17 cellular contexts compared by ENCODE assay signal in the genomic region with DNA sequence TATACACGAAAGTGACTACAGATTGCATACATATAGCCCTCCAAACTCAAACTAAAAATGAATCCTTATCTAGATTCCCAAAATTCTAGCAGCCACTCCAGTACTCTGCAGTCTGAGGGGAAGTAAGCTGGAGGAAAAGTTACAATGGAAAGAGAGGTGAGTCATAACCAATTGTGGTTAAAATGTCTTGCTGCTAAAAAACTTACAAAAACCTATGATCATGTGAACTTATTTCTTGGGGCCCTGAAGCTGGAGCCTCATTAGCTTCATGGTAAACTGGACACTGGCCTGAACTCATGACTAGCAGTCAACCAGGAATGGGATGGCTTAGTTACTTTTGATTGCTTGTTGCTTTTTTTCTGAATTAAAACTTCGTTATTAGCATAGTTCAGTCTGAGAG.
DNase-seq lines count a peak whose midpoint lies in the region; ATAC-seq and TF ChIP-seq lines count a peak whose summit lies in the region.
"Had no signal": no experiment of that assay in that cellular context is flagged by ENCODE, and none has a peak within 500 bp of the region (broad histone marks: within the 10 kb centered on the region; RNA-seq: fewer than 3 reads in every experiment).

No MANE protein-coding gene starts in this region.

- no peaks in the 10 kb centered on the region for H3K27me3 ChIP-seq in foreskin keratinocyte

- peaks cover 5% of the 10 kb centered on the region for H3K4me1 ChIP-seq in foreskin keratinocyte

- no peak overlapping the region for H3K4me3 ChIP-seq in AG10803 (ENCODE audit: low read length)
- H3K4me3 ChIP-seq: SK-N-MC had no signal

- H3K27ac ChIP-seq in foreskin keratinocyte = no peak overlapping the region
- H3K27ac ChIP-seq: SK-N-MC had no signal

- peak; percentile 67 for ATAC-seq in foreskin keratinocyte
- no peak for ATAC-seq in SK-N-SH treated with all-trans-retinoic acid at 6 μM for 48 hours

- DNase-seq in AG10803 (ENCODE audit: low read depth) (peak; percentile 37), HS-27A (ENCODE audit: low read depth) (peak; percentile 3), SW480 (ENCODE audit: low spot score) (peak; percentile 28), foreskin keratinocyte (peak in 1 of 2 donors; percentile 32), activated gamma-delta T cell (lab: John Stamatoyannopoulos, UW) (no peak), GM19238 (ENCODE audit: insufficient read length, low spot score) (no peak)
- DNase-seq in stimulated activated CD4-positive, alpha-beta T cell treated with anti-CD3 and anti-CD28 coated beads, Interleukin-4, amount 100 ng/mL, for 4 hours = no peak
- DNase-seq: activated CD8-positive, alpha-beta memory T cell treated with anti-CD3 and anti-CD28 coated beads for 24 hours; activated effector memory CD4-positive, alpha-beta T cell treated with Interleukin-2 at 50 U/mL for 16 hours; DMS 273 treated with DMSO at 0.1 percent for 48 hours; effector CD4-positive, alpha-beta T cell; foreskin melanocyte; immature natural killer cell; midbrain; NCI-H2171 had no signal

- TF ChIP-seq CTCF in AG10803 (conservative IDR thresholded peaks at IDR 0.05; ENCODE audit: low read length) = no peak
- no peak for TF ChIP-seq CTCF in foreskin keratinocyte (conservative IDR thresholded peaks at IDR 0.05)

TF ChIP-seq in SK-N-SH treated with all-trans-retinoic acid at 6 μM for 48 hours, 23 proteins besides CTCF, POLR2A, EP300 and RAD21:
- TF ChIP-seq, protein P1, sequence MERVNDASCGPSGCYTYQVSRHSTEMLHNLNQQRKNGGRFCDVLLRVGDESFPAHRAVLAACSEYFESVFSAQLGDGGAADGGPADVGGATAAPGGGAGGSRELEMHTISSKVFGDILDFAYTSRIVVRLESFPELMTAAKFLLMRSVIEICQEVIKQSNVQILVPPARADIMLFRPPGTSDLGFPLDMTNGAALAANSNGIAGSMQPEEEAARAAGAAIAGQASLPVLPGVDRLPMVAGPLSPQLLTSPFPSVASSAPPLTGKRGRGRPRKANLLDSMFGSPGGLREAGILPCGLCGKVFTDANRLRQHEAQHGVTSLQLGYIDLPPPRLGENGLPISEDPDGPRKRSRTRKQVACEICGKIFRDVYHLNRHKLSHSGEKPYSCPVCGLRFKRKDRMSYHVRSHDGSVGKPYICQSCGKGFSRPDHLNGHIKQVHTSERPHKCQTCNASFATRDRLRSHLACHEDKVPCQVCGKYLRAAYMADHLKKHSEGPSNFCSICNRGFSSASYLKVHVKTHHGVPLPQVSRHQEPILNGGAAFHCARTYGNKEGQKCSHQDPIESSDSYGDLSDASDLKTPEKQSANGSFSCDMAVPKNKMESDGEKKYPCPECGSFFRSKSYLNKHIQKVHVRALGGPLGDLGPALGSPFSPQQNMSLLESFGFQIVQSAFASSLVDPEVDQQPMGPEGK (CRISPR knock-in tag; IDR thresholded peaks at IDR 0.05; ENCODE audit: borderline replicate concordance) = no peak
- TF ChIP-seq, protein P2, sequence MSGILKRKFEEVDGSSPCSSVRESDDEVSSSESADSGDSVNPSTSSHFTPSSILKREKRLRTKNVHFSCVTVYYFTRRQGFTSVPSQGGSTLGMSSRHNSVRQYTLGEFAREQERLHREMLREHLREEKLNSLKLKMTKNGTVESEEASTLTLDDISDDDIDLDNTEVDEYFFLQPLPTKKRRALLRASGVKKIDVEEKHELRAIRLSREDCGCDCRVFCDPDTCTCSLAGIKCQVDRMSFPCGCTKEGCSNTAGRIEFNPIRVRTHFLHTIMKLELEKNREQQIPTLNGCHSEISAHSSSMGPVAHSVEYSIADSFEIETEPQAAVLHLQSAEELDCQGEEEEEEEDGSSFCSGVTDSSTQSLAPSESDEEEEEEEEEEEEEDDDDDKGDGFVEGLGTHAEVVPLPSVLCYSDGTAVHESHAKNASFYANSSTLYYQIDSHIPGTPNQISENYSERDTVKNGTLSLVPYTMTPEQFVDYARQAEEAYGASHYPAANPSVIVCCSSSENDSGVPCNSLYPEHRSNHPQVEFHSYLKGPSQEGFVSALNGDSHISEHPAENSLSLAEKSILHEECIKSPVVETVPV (CRISPR knock-in tag; IDR thresholded peaks at IDR 0.05) = no peak
- no peak for TF ChIP-seq PPARA (CRISPR knock-in tag; IDR thresholded peaks at IDR 0.05; ENCODE audit: borderline replicate concordance)
- no peak for TF ChIP-seq ZC3H10 (CRISPR knock-in tag; IDR thresholded peaks at IDR 0.05)
- no peak for TF ChIP-seq ESRRG (CRISPR knock-in tag; IDR thresholded peaks at IDR 0.05)
- TF ChIP-seq OSR1 (CRISPR knock-in tag; IDR thresholded peaks at IDR 0.05) = no peak
- no peak for TF ChIP-seq ARNTL (CRISPR knock-in tag; IDR thresholded peaks at IDR 0.05; ENCODE audit: borderline replicate concordance, low read depth)
- TF ChIP-seq GLIS3 (CRISPR knock-in tag; IDR thresholded peaks at IDR 0.05) = no peak
- TF ChIP-seq, protein P3, sequence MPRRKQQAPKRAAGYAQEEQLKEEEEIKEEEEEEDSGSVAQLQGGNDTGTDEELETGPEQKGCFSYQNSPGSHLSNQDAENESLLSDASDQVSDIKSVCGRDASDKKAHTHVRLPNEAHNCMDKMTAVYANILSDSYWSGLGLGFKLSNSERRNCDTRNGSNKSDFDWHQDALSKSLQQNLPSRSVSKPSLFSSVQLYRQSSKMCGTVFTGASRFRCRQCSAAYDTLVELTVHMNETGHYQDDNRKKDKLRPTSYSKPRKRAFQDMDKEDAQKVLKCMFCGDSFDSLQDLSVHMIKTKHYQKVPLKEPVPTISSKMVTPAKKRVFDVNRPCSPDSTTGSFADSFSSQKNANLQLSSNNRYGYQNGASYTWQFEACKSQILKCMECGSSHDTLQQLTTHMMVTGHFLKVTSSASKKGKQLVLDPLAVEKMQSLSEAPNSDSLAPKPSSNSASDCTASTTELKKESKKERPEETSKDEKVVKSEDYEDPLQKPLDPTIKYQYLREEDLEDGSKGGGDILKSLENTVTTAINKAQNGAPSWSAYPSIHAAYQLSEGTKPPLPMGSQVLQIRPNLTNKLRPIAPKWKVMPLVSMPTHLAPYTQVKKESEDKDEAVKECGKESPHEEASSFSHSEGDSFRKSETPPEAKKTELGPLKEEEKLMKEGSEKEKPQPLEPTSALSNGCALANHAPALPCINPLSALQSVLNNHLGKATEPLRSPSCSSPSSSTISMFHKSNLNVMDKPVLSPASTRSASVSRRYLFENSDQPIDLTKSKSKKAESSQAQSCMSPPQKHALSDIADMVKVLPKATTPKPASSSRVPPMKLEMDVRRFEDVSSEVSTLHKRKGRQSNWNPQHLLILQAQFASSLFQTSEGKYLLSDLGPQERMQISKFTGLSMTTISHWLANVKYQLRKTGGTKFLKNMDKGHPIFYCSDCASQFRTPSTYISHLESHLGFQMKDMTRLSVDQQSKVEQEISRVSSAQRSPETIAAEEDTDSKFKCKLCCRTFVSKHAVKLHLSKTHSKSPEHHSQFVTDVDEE (CRISPR knock-in tag; IDR thresholded peaks at IDR 0.05) = no peak
- no peak for TF ChIP-seq RARB (CRISPR knock-in tag; IDR thresholded peaks at IDR 0.05)
- TF ChIP-seq ZNF565 (CRISPR knock-in tag; conservative IDR thresholded peaks at IDR 0.05; ENCODE audit: low read depth) = no peak

Comparison
In these comparisons a context has a peak if more than half of its experiments do, and no peak if none do; other contexts are left out.
1. DNase-seq: peak in AG10803 (single experiment), HS-27A (single experiment) and SW480 (single experiment); none in activated gamma-delta T cell (single experiment), GM19238 (single experiment) and stimulated activated CD4-positive, alpha-beta T cell treated with anti-CD3 and anti-CD28 coated beads, Interleukin-4, amount 100 ng/mL, for 4 hours (0 of 2).